In the genomic region with DNA sequence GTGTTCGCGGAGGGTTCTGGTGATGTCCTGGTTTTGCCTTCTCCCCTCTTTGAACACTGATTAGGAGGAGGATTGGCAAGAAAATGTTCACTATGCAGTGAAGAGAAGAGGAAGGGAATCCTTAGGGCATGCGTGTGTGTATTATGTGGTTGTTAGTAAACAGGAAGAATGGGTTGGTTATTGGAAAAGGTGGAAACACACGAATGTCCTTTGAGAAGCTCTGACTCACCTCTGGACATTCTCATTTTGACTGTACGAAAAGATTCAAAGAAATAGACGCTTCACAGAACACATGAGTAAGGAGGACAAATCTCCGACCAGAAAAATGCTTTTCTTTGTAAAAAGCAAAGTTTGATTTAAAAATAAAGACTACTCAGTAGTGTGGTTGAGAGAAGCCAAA, we compare ENCODE assay signal across 20 cellular contexts.
"Had no signal": no experiment of that assay in that cellular context is flagged by ENCODE, and none has a peak within 500 bp of the region (broad histone marks: within the 10 kb centered on the region; RNA-seq: fewer than 3 reads in every experiment).

No MANE protein-coding gene starts in this region.

- H3K4me1 Mint-ChIP-seq: memory B cell; naive B cell; nephron; stimulated activated effector memory CD8-positive, alpha-beta T cell treated with anti-CD3 and anti-CD28 coated beads, Interleukin-12 subunit alpha, Interleukin-12 subunit beta, amount 100 ng/mL, for 72 hours had no signal

- H3K4me3 Mint-ChIP-seq: memory B cell; mesothelial cell of epicardium; naive B cell; nephron; stimulated activated effector memory CD8-positive, alpha-beta T cell treated with anti-CD3 and anti-CD28 coated beads, Interleukin-12 subunit alpha, Interleukin-12 subunit beta, amount 100 ng/mL, for 72 hours; type B pancreatic cell had no signal

- H3K27ac Mint-ChIP-seq: memory B cell; mesothelial cell of epicardium; naive B cell; nephron; stimulated activated effector memory CD8-positive, alpha-beta T cell treated with anti-CD3 and anti-CD28 coated beads, Interleukin-12 subunit alpha, Interleukin-12 subunit beta, amount 100 ng/mL, for 72 hours; type B pancreatic cell had no signal

- H3K27ac ChIP-seq: dorsolateral prefrontal cortex, prostate gland, sigmoid colon, stomach, thyroid gland had no signal

- H3K36me3 ChIP-seq: prostate gland, sigmoid colon, stomach, thyroid gland had no signal

- H3K4me3 ChIP-seq: dorsolateral prefrontal cortex, lung, mucosa of descending colon, prostate gland, sigmoid colon, stomach, thyroid gland had no signal

- H3K9me3 ChIP-seq: mucosa of descending colon, prostate gland, sigmoid colon, stomach, thyroid gland had no signal

- H3K27me3 ChIP-seq: sigmoid colon, stomach, thyroid gland had no signal

- H3K4me1 ChIP-seq: prostate gland, sigmoid colon, stomach had no signal

- H3K9me3 Mint-ChIP-seq: memory B cell, mesothelial cell of epicardium, nephron, type B pancreatic cell had no signal

- H3K36me3 Mint-ChIP-seq: memory B cell; mesothelial cell of epicardium; naive B cell; stimulated activated effector memory CD8-positive, alpha-beta T cell treated with anti-CD3 and anti-CD28 coated beads, Interleukin-12 subunit alpha, Interleukin-12 subunit beta, amount 100 ng/mL, for 72 hours had no signal

- DNase-seq: dorsolateral prefrontal cortex; effector CD4-positive, alpha-beta T cell; head of caudate nucleus; mucosa of descending colon; naive B cell; nucleus accumbens; right cardiac atrium; sigmoid colon; stimulated activated CD4-positive, alpha-beta T cell treated with anti-CD3 and anti-CD28 coated beads, Interleukin-2, amount 100 ng/mL, for 24 hours; stimulated activated CD4-positive, alpha-beta T cell treated with anti-CD3 and anti-CD28 coated beads, Interleukin-4, amount 100 ng/mL, for 24 hours; stimulated activated naive CD4-positive, alpha-beta T cell treated with Interleukin-2 at 50 U/mL for 16 hours; stomach; thyroid gland had no signal

- ATAC-seq: mucosa of descending colon; right cardiac atrium; stimulated activated effector memory CD8-positive, alpha-beta T cell treated with anti-CD3 and anti-CD28 coated beads, Interleukin-12 subunit alpha, Interleukin-12 subunit beta, amount 100 ng/mL, for 72 hours had no signal
